23 cellular contexts compared by ENCODE assay signal in genomic region chr17:7108981-7109380, GRCh38. TPM values are rescaled to one million over a fixed set of nuclear protein-coding genes. Genes with fewer than 3 reads are reported as not detected.
"Had no signal": no experiment of that assay in that cellular context is flagged by ENCODE, and none has a peak within 500 bp of the region (broad histone marks: within the 10 kb centered on the region; RNA-seq: fewer than 3 reads in every experiment).

No MANE protein-coding gene starts in this region.

- H3K9me3 ChIP-seq: MG63, SK-N-SH had no signal

- H3K36me3 ChIP-seq: MG63 had no signal

- H3K27me3 ChIP-seq: MG63 had no signal

- H3K4me2 ChIP-seq: SK-N-SH had no signal

- DNase-seq: IMR-90, Karpas-422, KG1, MG63, NCI-H1092, NCI-H1105 treated with DMSO at 0.1 percent for 48 hours, NCI-H1417 treated with DMSO at 0.1 percent for 48 hours, NCI-H146, NCI-H1694 treated with DMSO at 0.1 percent for 48 hours, NCI-H1930, NCI-H2081, NCI-H2171, NCI-H226, NCI-H446, NCI-H510A, NCI-H524 treated with DMSO at 0.1 percent for 48 hours, NCI-H69, NCI-H774, RPMI8226, SHP77, SK-N-SH had no signal

- H3K4me3 ChIP-seq: MG63 had no signal

RNA-seq across cellular contexts. Expression of gene ASGR2, which starts 5.6 kb away (rescaled TPM):
- total RNA-seq: HT-29, IMR-90, SK-MEL-5 had no signal
- polyA plus RNA-seq: IMR-90, SK-N-SH had no signal

RNA-seq across cellular contexts. Expression of gene CLEC10A, which starts 28.9 kb away (rescaled TPM):
- total RNA-seq: HT-29, IMR-90, SK-MEL-5 had no signal
- polyA plus RNA-seq: IMR-90, SK-N-SH had no signal
